Comparison of ENCODE assay signal across 24 cellular contexts in the genomic region with DNA sequence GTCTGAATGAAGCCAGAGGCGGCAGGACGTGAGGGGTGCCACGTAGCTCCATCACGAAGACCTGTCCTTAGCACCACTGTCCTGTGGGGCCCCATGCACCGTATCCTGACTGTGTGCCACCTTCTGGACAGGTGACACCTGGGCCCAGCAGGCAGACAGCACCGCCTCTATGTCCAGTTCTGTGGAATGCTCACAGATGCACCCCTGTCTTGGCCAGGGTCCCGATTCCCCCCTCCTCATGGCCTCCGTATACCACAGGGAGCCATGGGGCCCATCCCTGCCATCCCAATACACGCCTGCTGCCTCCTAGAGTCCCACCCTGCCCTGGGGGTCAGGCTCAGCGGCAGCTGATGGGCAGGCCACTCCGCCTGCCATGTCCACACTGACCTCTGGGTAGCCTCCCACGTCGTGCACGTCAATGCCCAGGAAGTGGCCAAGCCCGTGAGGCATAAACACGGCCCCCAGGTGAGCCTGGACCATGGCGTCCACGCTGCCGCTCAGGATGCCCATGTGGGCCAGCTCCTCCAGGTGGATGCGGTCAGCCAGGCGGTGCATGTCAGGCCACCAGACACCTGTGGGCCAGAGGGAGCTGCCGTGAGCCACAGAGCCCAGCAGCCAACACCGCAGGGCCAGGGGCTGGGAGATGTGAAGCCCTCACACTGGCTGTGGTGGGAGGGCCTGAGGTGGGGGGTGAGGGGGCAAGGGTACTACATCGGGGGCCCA. TPM values are rescaled to one million over a fixed set of nuclear protein-coding genes. Genes with fewer than 3 reads are reported as not detected.
DNase-seq lines count a peak whose midpoint lies in the region; ATAC-seq, FAIRE-seq and TF ChIP-seq lines count a peak whose summit lies in the region.
"Had no signal": no experiment of that assay in that cellular context is flagged by ENCODE, and none has a peak within 500 bp of the region (broad histone marks: within the 10 kb centered on the region; RNA-seq: fewer than 3 reads in every experiment).

No MANE protein-coding gene starts in this region.

- WGBS in hepatocyte (ENCODE audit: low lambda C conversion rate, missing lambda C conversion rate) = 90% methylated on average over 24 of the region's 24 CpGs

- H3K27ac ChIP-seq in Peyer's patch (peak overlapping the region in 2 of 4 donors; percentile 51 to 63), hepatocyte (peak overlapping the region; percentile 90)
- H3K27ac ChIP-seq: PC-9, tibial artery had no signal

- peak overlapping the region; percentile 57 for H3K4me2 ChIP-seq in hepatocyte
- H3K4me2 ChIP-seq: PC-9 had no signal

- H3K9me2 ChIP-seq in hepatocyte (replicated peaks; ENCODE audit: insufficient read depth) = no peaks in the 10 kb centered on the region

- no peak for TF ChIP-seq CTCF in GM10248 (IDR thresholded peaks at IDR 0.05; ENCODE audit: control extremely low read depth, extremely low read depth, low read depth, missing control alignments)
- no peak for TF ChIP-seq CTCF in Peyer's patch (IDR thresholded peaks at IDR 0.05)
- no peak for TF ChIP-seq CTCF in hepatocyte (IDR thresholded peaks at IDR 0.05; ENCODE audit: poor library complexity)

- H3K4me1 ChIP-seq in Peyer's patch = peaks cover 0 to 78% (median 11%) of the 10 kb centered on the region in 4 donors
- H3K4me1 ChIP-seq in hepatocyte (ENCODE audit: insufficient read depth) = peaks cover 59% of the 10 kb centered on the region

- no peak overlapping the region for H2AFZ ChIP-seq in hepatocyte
- H2AFZ ChIP-seq: PC-9 had no signal

- ATAC-seq in HG02870 (IDR thresholded peaks at IDR 0.05; ENCODE audit: unreplicated experiment) = no peak

- H3K27me3 ChIP-seq in Peyer's patch (no peaks in the 10 kb centered on the region), hepatocyte (no peaks in the 10 kb centered on the region)
- H3K27me3 ChIP-seq: left lung, tibial artery had no signal

- DNase-seq in GM10248 (ENCODE audit: extremely low spot score) (peak; percentile 10), Peyer's patch (peak in 2 of 3 donors; percentile 44 to 48), hepatocyte (ENCODE audit: low spot score) (no peak), posterior cingulate gyrus (peak in 7 of 10 donors; percentile 6 to 80 (median 26)), urothelium cell line (ENCODE audit: low spot score) (no peak), H4 (ENCODE audit: low spot score) (no peak)
- DNase-seq in stimulated activated CD4-positive, alpha-beta T cell treated with anti-CD3 and anti-CD28 coated beads, Interleukin-15, amount 100 ng/mL, for 24 hours = no peak
- DNase-seq: activated CD4-positive, alpha-beta memory T cell treated with anti-CD3 and anti-CD28 coated beads for 36 hours; activated CD4-positive, CD25-positive, alpha-beta regulatory T cell; activated T-cell treated with anti-CD3 and anti-CD28 coated beads, Interleukin-2, amount 50 U/mL, for 1 hour; CD4-positive, CD25-positive, alpha-beta regulatory T cell; DMS 273 treated with DMSO at 0.1 percent for 48 hours; effector CD8-positive, alpha-beta T cell; NCI-H1048; NCI-H2029; PC-9; stimulated activated CD4-positive, alpha-beta T cell treated with anti-CD3 and anti-CD28 coated beads, Interleukin-2, amount 100 ng/mL, for 48 hours; stimulated activated naive CD4-positive, alpha-beta T cell treated with Interleukin-2 at 50 U/mL for 16 hours; T1000 had no signal

- intact Hi-C loops in posterior cingulate gyrus (cut with DNase I) = no loop called here

- H3K9me3 ChIP-seq in Peyer's patch (no peaks in the 10 kb centered on the region), hepatocyte (ENCODE audit: low read depth) (no peaks in the 10 kb centered on the region)
- H3K9me3 ChIP-seq: left lung, tibial artery had no signal

- peaks cover 0 to 20% (median 0%) of the 10 kb centered on the region in 3 donors for H3K36me3 ChIP-seq in Peyer's patch
- H3K36me3 ChIP-seq in hepatocyte (replicated peaks; ENCODE audit: insufficient read depth, low read depth) = no peaks in the 10 kb centered on the region

- H4K20me1 ChIP-seq in hepatocyte (ENCODE audit: insufficient read depth, poor library complexity, severe bottlenecking) = peaks cover 9% of the 10 kb centered on the region

- FAIRE-seq in urothelium cell line (lab: Jason Lieb, UNC) = no peak
- FAIRE-seq: G401.6, HTR-8/SVneo had no signal

- no peak overlapping the region for H3K4me3 ChIP-seq in Peyer's patch
- H3K4me3 ChIP-seq in hepatocyte = no peak overlapping the region
- H3K4me3 ChIP-seq: left lung, PC-9, tibial artery had no signal

- CTCF ChIA-PET in GM10248 (lab: Yijun Ruan, JAX) = interaction anchor here (2.3 kb wide), 1 partner anchor 15 kb away, joined by 10 read pairs; no protein-coding TSS in a partner anchor

- POLR2A ChIA-PET in GM10248 (lab: Yijun Ruan, JAX) = interaction anchor here (1.0 kb wide), 1 partner anchor 17 kb away, joined by 3 read pairs; the partner anchor contains the start of gene CEBPG

- H3K79me2 ChIP-seq in hepatocyte = peaks cover 35% of the 10 kb centered on the region

- TF ChIP-seq POLR2A in Peyer's patch (IDR thresholded peaks at IDR 0.05) = no peak

RNA-seq across cellular contexts. Expression of gene CEBPG, which starts 17.6 kb away (rescaled TPM):
- 10 to 100 TPM; 33.0 to 75.5 (median 50.5) TPM for total RNA-seq in Peyer's patch
- total RNA-seq in hepatocyte = 69.4 and 69.5 TPM in 2 replicates
- polyA plus RNA-seq in hepatocyte = 26.2 and 33.1 TPM in 2 replicates
- total RNA-seq in H4 (2014; rRNA removed; shearing (Covaris generic)) = 36.4 and 38.3 TPM in 2 replicates

Comparison
In these comparisons a context has a peak if more than half of its experiments do, and no peak if none do; other contexts are left out.
1. DNase-seq: peak in GM10248 (single experiment), Peyer's patch (2 of 3) and posterior cingulate gyrus (7 of 10); none in hepatocyte (single experiment), urothelium cell line (single experiment), H4 (single experiment) and stimulated activated CD4-positive, alpha-beta T cell treated with anti-CD3 and anti-CD28 coated beads, Interleukin-15, amount 100 ng/mL, for 24 hours (single experiment).